Comparison of ENCODE assay signal across 1 cellular context in the genomic region with DNA sequence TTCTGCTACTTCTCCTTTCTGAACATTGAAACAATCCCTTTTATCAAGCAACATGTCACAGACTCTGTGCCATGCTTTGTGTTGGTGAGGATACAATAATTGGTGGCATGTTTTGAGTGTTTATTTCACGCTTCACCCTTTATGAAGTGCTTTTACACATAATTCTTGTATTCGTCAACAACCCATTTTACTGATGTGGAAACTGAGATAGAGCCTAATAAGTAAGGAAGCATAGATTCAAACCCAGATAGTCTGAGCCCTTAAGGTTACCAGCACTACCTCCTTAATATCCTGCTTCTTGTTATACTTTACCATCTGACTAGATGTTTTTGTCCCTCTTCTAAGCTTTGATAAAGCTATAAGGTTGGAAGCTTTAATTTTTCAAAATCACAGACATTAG.
A peak's percentile ranks its signal among the peaks of the same experiment; 100 is the strongest.
TF ChIP-seq lines count a peak whose summit lies in the region.

No MANE protein-coding gene starts in this region.

TF ChIP-seq in HepG2, 621 proteins besides CTCF, POLR2A, EP300 and RAD21:
- TF ChIP-seq ZNF629 (CRISPR knock-in tag; conservative IDR thresholded peaks at IDR 0.05) (peak; percentile 64), ELF1 (CRISPR knock-in tag; IDR thresholded peaks at IDR 0.05) (no peak), NPAS2 (CRISPR knock-in tag; IDR thresholded peaks at IDR 0.05; ENCODE audit: borderline replicate concordance) (no peak)
